8 cellular contexts compared by ENCODE assay signal in the genomic region with DNA sequence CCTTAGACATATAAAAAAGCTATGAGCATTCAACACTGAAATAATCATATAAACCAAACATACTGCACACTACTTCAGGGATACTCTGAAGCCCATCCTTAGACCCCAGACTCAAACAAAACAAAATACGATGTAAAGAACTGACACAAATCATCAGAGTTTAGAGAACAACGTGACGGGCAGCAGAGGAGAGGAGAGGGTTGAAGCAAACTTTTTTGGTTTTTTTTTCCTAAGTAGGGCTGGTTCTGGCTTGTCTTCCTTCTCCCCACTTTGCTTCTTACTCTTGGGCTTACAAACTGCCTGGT. TPM values are rescaled to one million over a fixed set of nuclear protein-coding genes. Genes with fewer than 3 reads are reported as not detected.
DNase-seq lines count a peak whose midpoint lies in the region; ATAC-seq, FAIRE-seq and TF ChIP-seq lines count a peak whose summit lies in the region.

No MANE protein-coding gene starts in this region.

- peaks cover 13% of the 10 kb centered on the region for H3K4me1 ChIP-seq in A549
- peaks cover 11% of the 10 kb centered on the region for H3K4me1 ChIP-seq in mammary epithelial cell (ENCODE audit: insufficient read depth, low read length)
- H3K4me1 ChIP-seq in mononuclear cell (ENCODE audit: insufficient read depth, low read length), result peaks cover 19% of the 10 kb centered on the region

- WGBS in A549 (ENCODE audit: missing lambda C conversion rate), result 77% methylated on average over 3 of the region's 3 CpGs
- 13% methylated on average over 3 of the region's 3 CpGs for WGBS in mammary epithelial cell (ENCODE audit: low coverage, missing lambda C conversion rate)

- H3K27ac ChIP-seq in A549, result peak overlapping the region; percentile 87 to 88
- H3K27ac ChIP-seq in mammary epithelial cell (ENCODE audit: insufficient read depth, low read depth, low read length), result peak overlapping the region; percentile 48

- no peaks in the 10 kb centered on the region for H3K79me2 ChIP-seq in mammary epithelial cell (ENCODE audit: insufficient read depth, low read length)

- FAIRE-seq in A549 (lab: Jason Lieb, UNC), result no peak

- H3K27me3 ChIP-seq in mammary epithelial cell (ENCODE audit: insufficient read depth, low read length) (no peaks in the 10 kb centered on the region), mononuclear cell (ENCODE audit: insufficient read depth, low read length) (no peaks in the 10 kb centered on the region)

- CTCF ChIA-PET in A549 (lab: Yijun Ruan, JAX) (interaction anchor here (0.6 to 1.2 kb wide), 3 partner anchors 35 to 441 kb away, joined by 3 read pairs; no protein-coding TSS in a partner anchor), mammary epithelial cell (lab: Charles Lee; ENCODE audit: low non-redundant PET) (no interaction called here)

- no peaks in the 10 kb centered on the region for H3K36me3 ChIP-seq in mammary epithelial cell (ENCODE audit: insufficient read depth, low read length)

- DNase-seq in A549 (ENCODE audit: low read depth in 1 of 2, low spot score in 1 of 2) (no peak), mammary epithelial cell (no peak), HK-2 (ENCODE audit: unreplicated experiment) (no peak), GM19240 (ENCODE audit: insufficient read length, low spot score) (no peak)

- dilution Hi-C loops in mammary epithelial cell (cut with HindIII; ENCODE audit: low sequenced_read_pairs), result no loop called here

- H3K9me3 ChIP-seq in A549 (no peaks in the 10 kb centered on the region), mammary epithelial cell (replicated peaks; ENCODE audit: insufficient read depth, low read length) (no peaks in the 10 kb centered on the region), mononuclear cell (ENCODE audit: low read depth, low read length) (no peaks in the 10 kb centered on the region)

- TF ChIP-seq RAD21 in A549 (conservative IDR thresholded peaks at IDR 0.05 in 1 of 2, IDR thresholded peaks at IDR 0.05 in 1 of 2), result no peak

- no peaks in the 10 kb centered on the region for H4K20me1 ChIP-seq in mammary epithelial cell (ENCODE audit: insufficient read depth, low read length)

- peak overlapping the region; percentile 81 for H3K9ac ChIP-seq in mammary epithelial cell (ENCODE audit: insufficient read depth, low read length)

- H2AFZ ChIP-seq in mammary epithelial cell (ENCODE audit: low read depth, low read length), result peak overlapping the region; percentile 90

- no peak for TF ChIP-seq EP300 in A549 (IDR thresholded peaks at IDR 0.05)

- POLR2A ChIA-PET in A549 (lab: Yijun Ruan, JAX), result no interaction called here

- in situ Hi-C loops in mammary epithelial cell (cut with MboI; ENCODE audit: low sequenced_read_pairs in 2 of 2), result no loop called here

- intact Hi-C loops in mammary epithelial cell (cut with micrococcal nuclease), result no loop called here

- ATAC-seq in A549 (no peak), HG03354 (IDR thresholded peaks at IDR 0.05; ENCODE audit: poor library complexity, severe bottlenecking, unreplicated experiment) (peak; percentile 1), HG03135 (IDR thresholded peaks at IDR 0.05; ENCODE audit: unreplicated experiment) (no peak), HG03432 (IDR thresholded peaks at IDR 0.05; ENCODE audit: unreplicated experiment) (no peak)

- TF ChIP-seq POLR2A in A549 (IDR thresholded peaks at IDR 0.05; ENCODE audit: low read length), result no peak

- BruUV-seq in mammary epithelial cell (replicated peaks; lab: Mats Ljungman, UMichigan), result TSS peak; percentile 90

- H3K4me2 ChIP-seq in A549 (peak overlapping the region; percentile 83), mammary epithelial cell (ENCODE audit: insufficient read depth, low read depth, low read length) (peak overlapping the region; percentile 95)

- TF ChIP-seq CTCF in A549 (IDR thresholded peaks at IDR 0.05) (no peak), mammary epithelial cell (conservative IDR thresholded peaks at IDR 0.05 in 1 of 2, IDR thresholded peaks at IDR 0.05 in 1 of 2; ENCODE audit: extremely low read depth in 1 of 2, insufficient read depth in 1 of 2, low read depth in 1 of 2, low read length in 2 of 2) (no peak)

- H3K4me3 ChIP-seq in A549, result peak overlapping the region; percentile 70
- peak overlapping the region; percentile 48 to 57 (median 54) for H3K4me3 ChIP-seq in mammary epithelial cell (replicated peaks in 1 of 3; ENCODE audit: insufficient read depth in 1 of 3, low read depth in 2 of 3, low read length in 3 of 3)
- peak overlapping the region; percentile 71 for H3K4me3 ChIP-seq in mononuclear cell (ENCODE audit: low read length)

TF ChIP-seq in A549, 52 proteins besides CTCF, POLR2A, EP300 and RAD21:
- TF ChIP-seq CEBPB (IDR thresholded peaks at IDR 0.05), result no peak

RNA-seq across cellular contexts. Expression of a gene that starts 34.7 kb away (rescaled TPM):
- polyA plus RNA-seq in A549 (2011; rRNA removed), result not detected in 2 replicates
- 0.04 TPM in 1 of 2 replicates, not detected in the other for polyA plus RNA-seq in A549 (2012; cell fraction: cytosol; rRNA removed)
- not detected in 2 replicates for polyA plus RNA-seq in A549 (2012; cell fraction: nucleus; rRNA removed)
- polyA plus RNA-seq in A549 (2017; fragmentation: RNase III; extraction: RNeasy Plus Mini Kit Qiagen cat#74134 plus additional on column Dnase treatment), result not detected in 3 replicates
- not detected in 2 replicates for polyA minus RNA-seq in A549 (2011; rRNA and poly(A)+ RNA removed)
- total RNA-seq in mammary epithelial cell, result not detected
- not detected for polyA plus RNA-seq in mammary epithelial cell
- not detected for polyA minus RNA-seq in mammary epithelial cell
- total RNA-seq in mononuclear cell, result not detected
